8 cellular contexts compared by ENCODE assay signal in the genomic region with DNA sequence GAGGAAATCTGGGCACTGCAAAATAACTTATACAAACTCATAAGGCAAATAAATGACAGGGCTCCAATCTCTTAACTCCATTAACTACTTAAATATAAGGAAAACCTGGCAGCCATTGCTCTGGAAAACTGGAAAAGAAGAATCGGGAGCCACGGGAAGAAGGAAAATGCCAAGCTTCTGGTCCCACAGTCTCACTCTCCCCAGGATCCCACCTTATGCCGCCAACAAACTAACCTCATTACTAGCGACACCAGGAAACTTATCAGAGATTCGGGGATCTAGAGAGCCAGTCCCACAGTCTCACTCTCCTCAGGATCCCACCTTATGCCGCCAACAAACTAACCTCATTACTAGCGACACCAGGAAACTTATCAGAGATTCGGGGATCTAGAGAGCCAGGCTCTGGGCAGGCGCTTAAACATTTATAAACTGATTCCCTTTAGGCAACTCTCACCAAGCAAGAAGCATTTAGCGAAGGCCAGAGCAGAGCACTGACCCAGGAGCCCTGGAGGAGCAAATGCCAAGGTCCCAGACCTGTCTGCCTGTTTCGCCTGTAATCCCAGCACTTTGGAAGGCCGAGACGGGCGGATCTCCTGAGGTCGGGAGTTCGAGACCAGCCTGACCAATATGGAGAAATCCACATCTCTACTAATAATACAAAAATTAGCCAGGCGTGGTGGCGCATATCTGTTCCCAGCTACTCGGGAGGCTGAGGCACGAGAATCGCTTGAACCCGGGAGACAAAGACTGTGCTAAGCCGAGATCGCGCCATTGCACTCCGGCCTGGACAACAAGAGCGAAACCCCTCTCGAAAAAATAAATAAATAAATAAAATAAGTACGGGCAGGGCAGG. TPM values are rescaled to one million over a fixed set of nuclear protein-coding genes. Genes with fewer than 3 reads are reported as not detected.
DNase-seq lines count a peak whose midpoint lies in the region; ATAC-seq, FAIRE-seq and TF ChIP-seq lines count a peak whose summit lies in the region.

No MANE protein-coding gene starts in this region.

- peaks cover 11% of the 10 kb centered on the region for H3K4me1 ChIP-seq in endocrine pancreas (ENCODE audit: control insufficient read depth, insufficient read depth, low read length)

- peaks cover 48% of the 10 kb centered on the region for H3K4me1 Mint-ChIP-seq in osteocyte (ENCODE audit: unreplicated experiment)

- H3K36me3 ChIP-seq in endocrine pancreas (ENCODE audit: control insufficient read depth, insufficient read depth, low read length) = no peaks in the 10 kb centered on the region

- peak overlapping the region; percentile 86 for H3K9ac ChIP-seq in endocrine pancreas (ENCODE audit: control insufficient read depth, insufficient read depth, low read length)

- peaks cover 13% of the 10 kb centered on the region for H3K27me3 Mint-ChIP-seq in osteocyte (ENCODE audit: unreplicated experiment)

- ATAC-seq in HG03196 (IDR thresholded peaks at IDR 0.05; ENCODE audit: unreplicated experiment) = no peak
- no peak for ATAC-seq in GM21717 (IDR thresholded peaks at IDR 0.05; ENCODE audit: unreplicated experiment)

- H3K9me3 ChIP-seq in endocrine pancreas (ENCODE audit: control insufficient read depth, low read length) = no peaks in the 10 kb centered on the region

- H3K4me3 Mint-ChIP-seq in osteocyte (ENCODE audit: unreplicated experiment) = peak overlapping the region; percentile 99

- no peaks in the 10 kb centered on the region for H3K27me3 ChIP-seq in endocrine pancreas (ENCODE audit: control insufficient read depth, insufficient read depth, low read length)

- peak overlapping the region; percentile 100 for H3K27ac Mint-ChIP-seq in osteocyte (ENCODE audit: unreplicated experiment)

- FAIRE-seq in GM18507 (lab: Jason Lieb, UNC) = peak; percentile 12

- H3K4me3 ChIP-seq in endocrine pancreas (ENCODE audit: control insufficient read depth, insufficient read depth, low read length) = peak overlapping the region; percentile 86

- H3K36me3 Mint-ChIP-seq in osteocyte (ENCODE audit: unreplicated experiment) = peaks cover 2% of the 10 kb centered on the region

- TF ChIP-seq CTCF in osteocyte (IDR thresholded peaks at IDR 0.05) = no peak

- DNase-seq in GM18507 (ENCODE audit: extremely low spot score, insufficient read length, low read depth) (no peak), OCI-M1 (lab: John Stamatoyannopoulos, UW) (peak; percentile 41), osteocyte (ENCODE audit: extremely low spot score, unreplicated experiment) (no peak), 8988T (no peak), A172 (ENCODE audit: low spot score) (no peak)

- H3K9me3 Mint-ChIP-seq in osteocyte (ENCODE audit: unreplicated experiment) = no peaks in the 10 kb centered on the region

RNA-seq across cellular contexts. Expression of a gene that starts 0.7 kb away (rescaled TPM):
- 62.8 and 70.7 TPM in 2 replicates for total RNA-seq in osteocyte
- total RNA-seq in A172 (2014; rRNA removed; shearing (Covaris generic)) = 37.3 and 46.6 TPM in 2 replicates
